ENCODE assay signal across 14 cellular contexts in the genomic region with DNA sequence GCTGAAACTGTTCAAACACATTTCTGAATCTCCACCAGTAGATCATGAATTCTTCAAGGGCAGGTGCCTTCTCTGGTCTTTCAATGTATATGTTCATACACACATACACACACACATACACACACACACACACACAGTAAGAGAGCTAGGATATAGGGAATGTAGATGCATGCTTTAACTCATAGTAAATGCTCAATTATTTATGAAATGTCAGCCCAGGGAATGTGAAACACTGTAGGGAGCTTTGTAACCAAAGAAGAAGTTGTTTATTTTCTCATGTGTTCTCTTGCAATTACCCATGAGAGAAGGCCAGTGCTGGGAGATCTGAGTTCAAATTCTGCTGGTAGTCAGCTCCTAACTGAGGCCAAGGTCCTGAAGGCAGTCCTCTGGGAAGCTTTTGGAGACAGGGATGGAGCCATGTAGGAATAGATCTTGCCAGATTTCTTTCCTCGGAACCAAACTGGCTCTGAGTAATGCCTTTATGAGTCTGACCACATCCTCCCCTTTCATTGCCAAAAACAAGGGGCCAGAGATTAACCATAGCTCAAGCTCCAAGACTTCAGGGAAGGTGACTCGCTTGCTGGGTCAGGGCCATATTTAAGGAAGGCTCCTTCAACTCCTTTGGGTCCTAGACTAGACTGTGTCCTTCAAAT.
DNase-seq lines count a peak whose midpoint lies in the region; TF ChIP-seq lines count a peak whose summit lies in the region.
"Had no signal": no experiment of that assay in that cellular context is flagged by ENCODE, and none has a peak within 500 bp of the region (broad histone marks: within the 10 kb centered on the region; RNA-seq: fewer than 3 reads in every experiment).

No MANE protein-coding gene starts in this region.

- no peak overlapping the region for H3K4me3 Mint-ChIP-seq in activated CD4-positive, alpha-beta T cell treated with anti-CD3 and anti-CD28 coated beads, Interleukin-2, amount 10 ng/mL, durations not matched to agents 7 days and 5 days
- H3K4me3 Mint-ChIP-seq: neural progenitor cell had no signal

- H3K27ac ChIP-seq in brain microvascular endothelial cell (peak overlapping the region; percentile 53), mesenchymal stem cell (ENCODE audit: low read length, poor library complexity, severe bottlenecking) (no peak overlapping the region)
- H3K27ac ChIP-seq: dorsolateral prefrontal cortex, neural progenitor cell, SK-N-MC had no signal

- no peaks in the 10 kb centered on the region for H3K9me3 Mint-ChIP-seq in activated CD4-positive, alpha-beta T cell treated with anti-CD3 and anti-CD28 coated beads, Interleukin-2, amount 10 ng/mL, durations not matched to agents 7 days and 5 days
- H3K9me3 Mint-ChIP-seq: neural progenitor cell had no signal

- peak; percentile 94 for DNase-seq in Daoy (ENCODE audit: low read depth)
- DNase-seq in M059J (ENCODE audit: low read depth): peak; percentile 99
- peak; percentile 84 for DNase-seq in brain microvascular endothelial cell
- DNase-seq in mesenchymal stem cell: peak; percentile 73
- DNase-seq in DMS 273 (lab: John Stamatoyannopoulos, UW; ENCODE audit: unreplicated experiment): no peak
- DNase-seq in NCI-H2171 (lab: John Stamatoyannopoulos, UW): no peak
- no peak for DNase-seq in stimulated activated naive CD4-positive, alpha-beta T cell treated with Interleukin-2 at 50 U/mL for 16 hours (lab: John Stamatoyannopoulos, UW)
- DNase-seq in activated CD4-positive, alpha-beta T cell treated with anti-CD3 and anti-CD28 coated beads, Interleukin-2, amount 10 ng/mL, durations not matched to agents 7 days and 5 days: no peak
- DNase-seq: dorsolateral prefrontal cortex, NCI-H1092, NCI-H510A treated with DMSO at 0.1 percent for 48 hours had no signal

- H4K91ac ChIP-seq in mesenchymal stem cell (ENCODE audit: low read length): no peak overlapping the region

- peaks cover 2% of the 10 kb centered on the region for H3K36me3 ChIP-seq in brain microvascular endothelial cell (replicated peaks)
- peaks cover 3 to 55% of the 10 kb centered on the region in 2 experiments for H3K36me3 ChIP-seq in mesenchymal stem cell (ENCODE audit: control insufficient read depth in 1 of 2, insufficient read depth in 2 of 2, low read depth in 1 of 2, low read length in 2 of 2)
- H3K36me3 ChIP-seq: heart right ventricle, neural progenitor cell had no signal

- no peaks in the 10 kb centered on the region for H3K79me1 ChIP-seq in mesenchymal stem cell (replicated peaks; ENCODE audit: low read length, poor library complexity, severe bottlenecking)

- H3K23ac ChIP-seq in mesenchymal stem cell (ENCODE audit: low read length in 2 of 2): no peak overlapping the region

- no peak overlapping the region for H2BK5ac ChIP-seq in mesenchymal stem cell (ENCODE audit: low read depth, low read length, poor library complexity, severe bottlenecking)

- peaks cover 2% of the 10 kb centered on the region for H3K27me3 Mint-ChIP-seq in activated CD4-positive, alpha-beta T cell treated with anti-CD3 and anti-CD28 coated beads, Interleukin-2, amount 10 ng/mL, durations not matched to agents 7 days and 5 days

- no peaks in the 10 kb centered on the region for H3K4me1 ChIP-seq in mesenchymal stem cell (ENCODE audit: control insufficient read depth, insufficient read depth, low read depth, low read length)
- H3K4me1 ChIP-seq: heart right ventricle, neural progenitor cell had no signal

- H2BK12ac ChIP-seq in mesenchymal stem cell (ENCODE audit: low read length in 2 of 2): no peak overlapping the region

- H3K27me3 ChIP-seq in brain microvascular endothelial cell (replicated peaks) (no peaks in the 10 kb centered on the region), mesenchymal stem cell (ENCODE audit: control insufficient read depth in 1 of 2, insufficient read depth in 1 of 2, low read length in 2 of 2) (no peaks in the 10 kb centered on the region)
- H3K27me3 ChIP-seq: neural progenitor cell had no signal

- no peak for TF ChIP-seq CTCF in brain microvascular endothelial cell (IDR thresholded peaks at IDR 0.05; ENCODE audit: low read depth, low read length, missing control alignments)

- H3K9me3 ChIP-seq in mesenchymal stem cell (ENCODE audit: control insufficient read depth, low read length): no peaks in the 10 kb centered on the region
- H3K9me3 ChIP-seq: heart right ventricle had no signal

- CTCF ChIA-PET in activated CD4-positive, alpha-beta T cell treated with anti-CD3 and anti-CD28 coated beads, Interleukin-2, amount 10 ng/mL, durations not matched to agents 7 days and 5 days (lab: Charles Lee): interaction anchor here (0.9 kb wide), 1 partner anchor 14 kb away, joined by 3 read pairs; no protein-coding TSS in a partner anchor

- POLR2A ChIA-PET in activated CD4-positive, alpha-beta T cell treated with anti-CD3 and anti-CD28 coated beads, Interleukin-2, amount 10 ng/mL, durations not matched to agents 7 days and 5 days (lab: Charles Lee): no interaction called here

- no peak overlapping the region for H3K14ac ChIP-seq in mesenchymal stem cell (ENCODE audit: low read length in 2 of 2)

- 41% methylated on average over 2 of the region's 2 CpGs for WGBS in mesenchymal stem cell

- H3K9ac ChIP-seq in mesenchymal stem cell (ENCODE audit: low read length): peak overlapping the region; percentile 46
- H3K9ac ChIP-seq: neural progenitor cell had no signal

- no peak overlapping the region for H2AFZ ChIP-seq in mesenchymal stem cell (ENCODE audit: low read depth, low read length)
- H2AFZ ChIP-seq: neural progenitor cell had no signal

- no peak overlapping the region for H3K4me3 ChIP-seq in brain microvascular endothelial cell (ENCODE audit: low read depth, low read length)
- H3K4me3 ChIP-seq in mesenchymal stem cell (ENCODE audit: insufficient read depth in 1 of 2, low read depth in 1 of 2, low read length in 2 of 2): no peak overlapping the region
- H3K4me3 ChIP-seq: dorsolateral prefrontal cortex, heart right ventricle, neural progenitor cell, SK-N-MC had no signal

- no peak overlapping the region for H4K8ac ChIP-seq in mesenchymal stem cell (ENCODE audit: low read length)

- H3K4me2 ChIP-seq in mesenchymal stem cell (ENCODE audit: low read length, poor library complexity, severe bottlenecking): no peak overlapping the region
- H3K4me2 ChIP-seq: neural progenitor cell had no signal

- H3K4me1 Mint-ChIP-seq in activated CD4-positive, alpha-beta T cell treated with anti-CD3 and anti-CD28 coated beads, Interleukin-2, amount 10 ng/mL, durations not matched to agents 7 days and 5 days: no peaks in the 10 kb centered on the region
- H3K4me1 Mint-ChIP-seq: neural progenitor cell had no signal

- no peak overlapping the region for H3K27ac Mint-ChIP-seq in activated CD4-positive, alpha-beta T cell treated with anti-CD3 and anti-CD28 coated beads, Interleukin-2, amount 10 ng/mL, durations not matched to agents 7 days and 5 days
- H3K27ac Mint-ChIP-seq: neural progenitor cell had no signal

- in situ Hi-C loops in brain microvascular endothelial cell (cut with HindIII; ENCODE audit: low pct_ligation_motif_present, low sequenced_read_pairs): no loop called here

- no peak overlapping the region for H2AK5ac ChIP-seq in mesenchymal stem cell (ENCODE audit: low read length, severe bottlenecking)

- H3K36me3 Mint-ChIP-seq in activated CD4-positive, alpha-beta T cell treated with anti-CD3 and anti-CD28 coated beads, Interleukin-2, amount 10 ng/mL, durations not matched to agents 7 days and 5 days (ENCODE audit: low read depth): no peaks in the 10 kb centered on the region
- H3K36me3 Mint-ChIP-seq: neural progenitor cell had no signal

- H3K4ac ChIP-seq in mesenchymal stem cell (ENCODE audit: low read depth in 1 of 2, low read length in 2 of 2): no peak overlapping the region

- H2BK120ac ChIP-seq in mesenchymal stem cell (ENCODE audit: low read depth, low read length): no peak overlapping the region

- no peak overlapping the region for H2BK15ac ChIP-seq in mesenchymal stem cell (ENCODE audit: low read depth, poor library complexity, severe bottlenecking)

- no peak overlapping the region for H3K18ac ChIP-seq in mesenchymal stem cell (ENCODE audit: low read depth in 1 of 2, low read length in 2 of 2)

Comparison
In these comparisons a context has a peak if more than half of its experiments do, and no peak if none do; other contexts are left out.
1. DNase-seq: peak in Daoy (single experiment), M059J (single experiment), brain microvascular endothelial cell (single experiment) and mesenchymal stem cell (single experiment); none in DMS 273 (single experiment), NCI-H2171 (single experiment), stimulated activated naive CD4-positive, alpha-beta T cell treated with Interleukin-2 at 50 U/mL for 16 hours (single experiment) and activated CD4-positive, alpha-beta T cell treated with anti-CD3 and anti-CD28 coated beads, Interleukin-2, amount 10 ng/mL, durations not matched to agents 7 days and 5 days (single experiment).